In genomic region chr19:9917322-9917721, GRCh38 we compare ENCODE assay signal across 10 cellular contexts. TPM values are rescaled to one million over a fixed set of nuclear protein-coding genes. Genes with fewer than 3 reads are reported as not detected.
DNase-seq lines count a peak whose midpoint lies in the region; ATAC-seq, FAIRE-seq and TF ChIP-seq lines count a peak whose summit lies in the region.
"Had no signal": no experiment of that assay in that cellular context is flagged by ENCODE, and none has a peak within 500 bp of the region (broad histone marks: within the 10 kb centered on the region; RNA-seq: fewer than 3 reads in every experiment).

No MANE protein-coding gene starts in this region.

- no peaks in the 10 kb centered on the region for H3K79me2 ChIP-seq in endothelial cell of umbilical vein (ENCODE audit: control insufficient read depth, insufficient read depth, low read length)

- no peaks in the 10 kb centered on the region for H3K4me1 ChIP-seq in Panc1 (ENCODE audit: control insufficient read depth, insufficient read depth, low read length)
- peaks cover 7% of the 10 kb centered on the region for H3K4me1 ChIP-seq in endothelial cell of umbilical vein (ENCODE audit: control insufficient read depth, extremely low read depth, insufficient read depth, low read length)
- H3K4me1 ChIP-seq in pancreas = no peaks in the 10 kb centered on the region
- H3K4me1 ChIP-seq: uterus had no signal

- H3K27ac ChIP-seq in Panc1 (ENCODE audit: low read length) (no peak overlapping the region), endothelial cell of umbilical vein (ENCODE audit: insufficient read depth, low read depth, low read length) (no peak overlapping the region), pancreas (no peak overlapping the region)
- H3K27ac ChIP-seq: uterus had no signal

- no peaks in the 10 kb centered on the region for H3K9me1 ChIP-seq in endothelial cell of umbilical vein (replicated peaks; ENCODE audit: control insufficient read depth, extremely low read depth, insufficient read depth, low read length)

- no peak for TF ChIP-seq POLR2A in endothelial cell of umbilical vein (IDR thresholded peaks at IDR 0.05; ENCODE audit: low read depth, low read length)

- in situ Hi-C loops in Panc1 (cut with HindIII; ENCODE audit: low pct_unique_long_range_greater_than_20kb, low sequenced_read_pairs) = no loop called here

- H3K4me2 ChIP-seq in endothelial cell of umbilical vein (ENCODE audit: insufficient read depth, low read length) = no peak overlapping the region

- FAIRE-seq in endothelial cell of umbilical vein (lab: Jason Lieb, UNC) = peak; percentile 85
- no peak for FAIRE-seq in pancreas (lab: Jason Lieb, UNC)

- CTCF ChIA-PET in Panc1 (lab: Charles Lee) (no interaction called here), endothelial cell of umbilical vein (lab: Charles Lee) (no interaction called here)

- peak; percentile 29 for DNase-seq in stimulated activated CD4-positive, alpha-beta T cell treated with anti-CD3 and anti-CD28 coated beads, Interleukin-15, amount 100 ng/mL, for 24 hours
- DNase-seq in stimulated activated CD4-positive, alpha-beta T cell treated with anti-CD3 and anti-CD28 coated beads, Interleukin-4, amount 100 ng/mL, for 1 hour = no peak
- DNase-seq in Panc1 (ENCODE audit: low read depth, low spot score) (no peak), endothelial cell of umbilical vein (ENCODE audit: low read depth, low spot score) (peak; percentile 52), pancreas (peak in 3 of 6 donors; percentile 30 to 32 (median 30)), cortex of kidney (lab: John Stamatoyannopoulos, UW) (no peak)
- no peak for DNase-seq in stimulated activated naive CD8-positive, alpha-beta T cell treated with anti-CD3 and anti-CD28 coated beads, Interleukin-15, Interleukin-2, amounts not matched to agents 100 U/mL and 50 U/mL, for 24 hours
- DNase-seq: activated B cell treated with CpG ODN at 0.5 μM for 24 hours had no signal

- no peaks in the 10 kb centered on the region for H4K20me1 ChIP-seq in endothelial cell of umbilical vein (replicated peaks; ENCODE audit: control insufficient read depth, extremely low read depth, insufficient read depth, low read length)

- H2AFZ ChIP-seq in endothelial cell of umbilical vein (ENCODE audit: low read depth, low read length) = peak overlapping the region; percentile 81

- H3K36me3 ChIP-seq in Panc1 (ENCODE audit: control insufficient read depth, insufficient read depth, low read length) (no peaks in the 10 kb centered on the region), endothelial cell of umbilical vein (ENCODE audit: control insufficient read depth in 2 of 2, extremely low read depth in 1 of 2, insufficient read depth in 2 of 2, low read length in 2 of 2) (no peaks in the 10 kb centered on the region), pancreas (no peaks in the 10 kb centered on the region)
- H3K36me3 ChIP-seq: uterus had no signal

- ATAC-seq in Panc1 (peak; percentile 74), pancreas (peak; percentile 40 to 78 (median 74)), HG03521 (IDR thresholded peaks at IDR 0.05; ENCODE audit: unreplicated experiment) (no peak)
- no peak for ATAC-seq in stimulated activated naive CD8-positive, alpha-beta T cell treated with anti-CD3 and anti-CD28 coated beads, Interleukin-15, Interleukin-2, amounts not matched to agents 100 U/mL and 50 U/mL, for 24 hours

- H3K9me3 ChIP-seq in Panc1 (ENCODE audit: control insufficient read depth, insufficient read depth, low read depth, low read length) (no peaks in the 10 kb centered on the region), endothelial cell of umbilical vein (replicated peaks; ENCODE audit: control insufficient read depth, insufficient read depth, low read length) (no peaks in the 10 kb centered on the region), pancreas (no peaks in the 10 kb centered on the region)
- H3K9me3 ChIP-seq: uterus had no signal

- H3K9ac ChIP-seq in endothelial cell of umbilical vein (replicated peaks; ENCODE audit: extremely low read depth, insufficient read depth, low read length) = no peak overlapping the region

- intact Hi-C loops in Panc1 (cut with micrococcal nuclease; ENCODE audit: unreplicated experiment) (no loop called here), endothelial cell of umbilical vein (cut with micrococcal nuclease) (no loop called here), pancreas (cut with DNase I) (no loop called here)

- POLR2A ChIA-PET in Panc1 (lab: Charles Lee) = no interaction called here
- POLR2A ChIA-PET in endothelial cell of umbilical vein (lab: Charles Lee) = no interaction called here

- BruUV-seq in Panc1 (replicated peaks; lab: Mats Ljungman, UMichigan) (no TSS peak), endothelial cell of umbilical vein (replicated peaks; lab: Mats Ljungman, UMichigan) (no TSS peak)

- 3 to 5% methylated on average over 3 of the region's 3 CpGs for WGBS in pancreas, 2 donors

- H3K4me3 ChIP-seq in Panc1 (ENCODE audit: low read depth in 2 of 2, low read length in 2 of 2) (no peak overlapping the region), endothelial cell of umbilical vein (replicated peaks in 1 of 3; ENCODE audit: insufficient read depth in 1 of 3, low read depth in 1 of 3, low read length in 3 of 3) (no peak overlapping the region), pancreas (no peak overlapping the region)
- H3K4me3 ChIP-seq: uterus had no signal

- TF ChIP-seq CTCF in Panc1 (IDR thresholded peaks at IDR 0.05) (no peak), endothelial cell of umbilical vein (IDR thresholded peaks at IDR 0.05; ENCODE audit: extremely low read depth in 1 of 2, insufficient read depth in 1 of 2, low read depth in 1 of 2, low read length in 2 of 2) (no peak), pancreas (IDR thresholded peaks at IDR 0.05) (no peak)

- dilution Hi-C loops in endothelial cell of umbilical vein (cut with MboI; ENCODE audit: extremely low pct_ligation_motif_present, low sequenced_read_pairs) = no loop called here

- no peaks in the 10 kb centered on the region for H3K27me3 ChIP-seq in Panc1 (ENCODE audit: control insufficient read depth, insufficient read depth, low read length)
- peaks cover 8 to 11% of the 10 kb centered on the region in 2 experiments for H3K27me3 ChIP-seq in endothelial cell of umbilical vein (ENCODE audit: control insufficient read depth in 2 of 2, insufficient read depth in 2 of 2, low read length in 2 of 2)
- H3K27me3 ChIP-seq in pancreas = no peaks in the 10 kb centered on the region

TF ChIP-seq in endothelial cell of umbilical vein, 7 proteins besides CTCF, POLR2A, EP300 and RAD21:
- TF ChIP-seq GATA2 (IDR thresholded peaks at IDR 0.05; ENCODE audit: insufficient read depth, insufficient read length, low read depth, low read length) (peak; percentile 27), MYC (IDR thresholded peaks at IDR 0.05; ENCODE audit: low read depth, low read length) (no peak), MAX (IDR thresholded peaks at IDR 0.05; ENCODE audit: insufficient read depth, insufficient read length) (no peak), FOS (IDR thresholded peaks at IDR 0.05; ENCODE audit: borderline replicate concordance, insufficient read depth, low read length) (no peak), POLR2AphosphoS5 (IDR thresholded peaks at IDR 0.05; ENCODE audit: insufficient read depth, low read depth, low read length) (no peak), JUN (IDR thresholded peaks at IDR 0.05; ENCODE audit: borderline replicate concordance, insufficient read depth, insufficient read length, low read depth) (no peak), EZH2 (IDR thresholded peaks at IDR 0.05; ENCODE audit: borderline replicate concordance, low read depth, low read length, severe bottlenecking) (no peak)

RNA-seq across cellular contexts. Expression of gene OLFM2, which starts 19.0 kb away (rescaled TPM):
- total RNA-seq in Panc1 (2021; ENCODE audit: unreplicated experiment) (9.7 TPM), endothelial cell of umbilical vein (0.74 and 0.91 TPM in 2 replicates), pancreas (10 to 100 TPM in 2 of 6 donors, 1 to 10 TPM in 4; 2.4 to 10.6 (median 6.6) TPM)
- 11.9 TPM for polyA plus RNA-seq in Panc1 (2012; ENCODE audit: insufficient read length)
- polyA plus RNA-seq in endothelial cell of umbilical vein (1.9 and 2.8 TPM in 2 replicates), pancreas (10 to 100 TPM; 12.4 to 27.4 TPM)
- polyA plus RNA-seq in endothelial cell of umbilical vein (2011; cell fraction: cytosol; rRNA removed) = 0.89 and 1.3 TPM in 2 replicates
- polyA plus RNA-seq in endothelial cell of umbilical vein (2011; cell fraction: nucleus; rRNA removed) = 0.61 and 1.0 TPM in 2 replicates
- 0.91 and 1.5 TPM in 2 replicates for polyA plus RNA-seq in endothelial cell of umbilical vein (2012)
- 0.53 and 1.5 TPM in 2 replicates for polyA minus RNA-seq in endothelial cell of umbilical vein
- not detected for polyA minus RNA-seq in endothelial cell of umbilical vein (2011; cell fraction: cytosol; rRNA and poly(A)+ RNA removed)
- polyA minus RNA-seq in endothelial cell of umbilical vein (2011; cell fraction: nucleus; rRNA and poly(A)+ RNA removed) = not detected in 2 replicates
- total RNA-seq: activated B cell treated with CpG ODN at 0.5 μM for 24 hours had no signal

Comparison
In these comparisons a context has a peak if more than half of its experiments do, and no peak if none do; other contexts are left out.
1. DNase-seq: peak in stimulated activated CD4-positive, alpha-beta T cell treated with anti-CD3 and anti-CD28 coated beads, Interleukin-15, amount 100 ng/mL, for 24 hours (single experiment) and endothelial cell of umbilical vein (single experiment); none in stimulated activated CD4-positive, alpha-beta T cell treated with anti-CD3 and anti-CD28 coated beads, Interleukin-4, amount 100 ng/mL, for 1 hour (single experiment), Panc1 (single experiment), stimulated activated naive CD8-positive, alpha-beta T cell treated with anti-CD3 and anti-CD28 coated beads, Interleukin-15, Interleukin-2, amounts not matched to agents 100 U/mL and 50 U/mL, for 24 hours (single experiment) and cortex of kidney (single experiment).
2. ATAC-seq: peak in Panc1 (single experiment) and pancreas (4 of 4); none in HG03521 (single experiment) and stimulated activated naive CD8-positive, alpha-beta T cell treated with anti-CD3 and anti-CD28 coated beads, Interleukin-15, Interleukin-2, amounts not matched to agents 100 U/mL and 50 U/mL, for 24 hours (single experiment).